In the genomic region with DNA sequence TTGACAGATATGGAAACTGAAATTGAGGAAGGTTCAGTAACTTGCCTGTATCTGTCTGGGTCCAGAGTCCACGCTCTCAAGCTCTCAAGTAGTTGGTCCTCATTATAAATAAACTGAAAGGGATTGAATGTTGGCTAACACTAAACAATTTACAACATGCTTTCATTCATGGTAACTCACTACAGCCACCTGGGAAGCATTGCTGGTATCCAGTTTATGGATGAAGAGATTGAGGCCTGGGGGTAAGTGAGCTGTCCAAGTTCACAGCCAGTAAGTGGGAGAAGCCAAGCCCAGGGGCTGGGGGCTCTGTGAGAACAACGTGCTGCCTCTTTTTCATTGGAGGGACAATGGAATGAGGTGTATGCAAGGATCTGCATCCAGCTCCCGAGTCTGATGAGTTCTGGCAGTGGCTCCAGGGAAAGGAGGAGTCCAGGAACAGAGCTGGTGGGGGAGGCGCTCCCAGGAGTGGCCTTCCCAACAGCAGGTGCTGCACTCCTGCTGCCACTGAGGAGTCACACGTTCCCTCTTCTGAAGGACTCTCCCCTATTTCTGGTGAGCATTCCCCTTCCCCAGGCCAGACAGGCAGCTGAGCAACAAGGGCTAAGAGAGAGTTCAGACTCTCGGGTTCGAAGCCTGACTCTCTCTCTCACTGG, we compare ENCODE assay signal across 34 cellular contexts.
"Had no signal": no experiment of that assay in that cellular context is flagged by ENCODE, and none has a peak within 500 bp of the region (broad histone marks: within the 10 kb centered on the region; RNA-seq: fewer than 3 reads in every experiment).

No MANE protein-coding gene starts in this region.

- H3K4me1 ChIP-seq: body of pancreas, colonic mucosa, parathyroid adenoma, uterus had no signal

- ATAC-seq: activated CD4-positive, CD25-positive, alpha-beta regulatory T cell treated with anti-CD3 and anti-CD28 coated beads, Interleukin-2, amount 50 U/mL, for 24 hours; activated CD8-positive, alpha-beta T cell treated with anti-CD3 and anti-CD28 coated beads, Interleukin-2, amount 10 ng/mL, durations not matched to agents 7 days and 5 days; body of pancreas; left colon; naive thymus-derived CD8-positive, alpha-beta T cell had no signal

- H3K27ac Mint-ChIP-seq: activated CD8-positive, alpha-beta T cell treated with anti-CD3 and anti-CD28 coated beads, Interleukin-2, amount 10 ng/mL, durations not matched to agents 7 days and 5 days; activated naive CD8-positive, alpha-beta T cell; naive thymus-derived CD8-positive, alpha-beta T cell; T-helper 1 cell treated with Interleukin-12 subunit alpha and Interleukin-12 subunit beta and Interleukin-4 antibody, amounts not matched to agents 30 μg/mL and 1 μg/mL, for 36 hours; type B pancreatic cell had no signal

- H3K27me3 ChIP-seq: body of pancreas, cardiac muscle cell, colonic mucosa, right atrium auricular region, uterus had no signal

- H3K4me3 ChIP-seq: body of pancreas, cardiac muscle cell, colonic mucosa, psoas muscle, right atrium auricular region, uterus had no signal

- H3K79me2 ChIP-seq: parathyroid adenoma had no signal

- H3K36me3 Mint-ChIP-seq: activated naive CD8-positive, alpha-beta T cell; naive thymus-derived CD8-positive, alpha-beta T cell; type B pancreatic cell had no signal

- H2AFZ ChIP-seq: parathyroid adenoma had no signal

- H3K9me3 ChIP-seq: body of pancreas, colonic mucosa, psoas muscle, right atrium auricular region, uterus had no signal

- H3K27ac ChIP-seq: body of pancreas, cardiac muscle cell, colonic mucosa, parathyroid adenoma, psoas muscle, right atrium auricular region, VCaP had no signal

- H3K4me3 Mint-ChIP-seq: activated CD8-positive, alpha-beta T cell treated with anti-CD3 and anti-CD28 coated beads, Interleukin-2, amount 10 ng/mL, durations not matched to agents 7 days and 5 days; activated naive CD8-positive, alpha-beta T cell; naive thymus-derived CD8-positive, alpha-beta T cell; neural crest cell; T-helper 1 cell treated with Interleukin-12 subunit alpha and Interleukin-12 subunit beta and Interleukin-4 antibody, amounts not matched to agents 30 μg/mL and 1 μg/mL, for 36 hours; type B pancreatic cell had no signal

- FAIRE-seq: endometrium, kidney, TTC549 had no signal

- H3K9ac ChIP-seq: parathyroid adenoma had no signal

- DNase-seq: activated CD4-positive, alpha-beta T cell treated with anti-CD3 and anti-CD28 coated beads for 48 hours; activated CD8-positive, alpha-beta T cell treated with anti-CD3 and anti-CD28 coated beads, Interleukin-2, amount 10 ng/mL, durations not matched to agents 7 days and 5 days; activated effector memory CD4-positive, alpha-beta T cell treated with Interleukin-2 at 50 U/mL for 16 hours; activated naive CD4-positive, alpha-beta T cell treated with Interleukin-2 at 50 U/mL for 16 hours; anterior cingulate cortex; body of pancreas; cerebellar nuclear complex; colonic mucosa; effector CD8-positive, alpha-beta T cell; erythroblast; hippocampal formation; kidney; left colon; mammary epithelial cell; midbrain; naive thymus-derived CD8-positive, alpha-beta T cell; occipital lobe; psoas muscle; stimulated activated CD4-positive, alpha-beta T cell treated with anti-CD3 and anti-CD28 coated beads, Interleukin-15, amount 100 ng/mL, for 24 hours; stimulated activated CD4-positive, alpha-beta T cell treated with anti-CD3 and anti-CD28 coated beads, Interleukin-2, amount 100 ng/mL, for 24 hours; stimulated activated naive CD4-positive, alpha-beta T cell; T-helper 9 cell; uterus had no signal

- H3K36me3 ChIP-seq: cardiac muscle cell, colonic mucosa, right atrium auricular region, uterus had no signal

- H3K9me3 Mint-ChIP-seq: neural crest cell; T-helper 1 cell treated with Interleukin-12 subunit alpha and Interleukin-12 subunit beta and Interleukin-4 antibody, amounts not matched to agents 30 μg/mL and 1 μg/mL, for 36 hours; type B pancreatic cell had no signal
